In the genomic region with DNA sequence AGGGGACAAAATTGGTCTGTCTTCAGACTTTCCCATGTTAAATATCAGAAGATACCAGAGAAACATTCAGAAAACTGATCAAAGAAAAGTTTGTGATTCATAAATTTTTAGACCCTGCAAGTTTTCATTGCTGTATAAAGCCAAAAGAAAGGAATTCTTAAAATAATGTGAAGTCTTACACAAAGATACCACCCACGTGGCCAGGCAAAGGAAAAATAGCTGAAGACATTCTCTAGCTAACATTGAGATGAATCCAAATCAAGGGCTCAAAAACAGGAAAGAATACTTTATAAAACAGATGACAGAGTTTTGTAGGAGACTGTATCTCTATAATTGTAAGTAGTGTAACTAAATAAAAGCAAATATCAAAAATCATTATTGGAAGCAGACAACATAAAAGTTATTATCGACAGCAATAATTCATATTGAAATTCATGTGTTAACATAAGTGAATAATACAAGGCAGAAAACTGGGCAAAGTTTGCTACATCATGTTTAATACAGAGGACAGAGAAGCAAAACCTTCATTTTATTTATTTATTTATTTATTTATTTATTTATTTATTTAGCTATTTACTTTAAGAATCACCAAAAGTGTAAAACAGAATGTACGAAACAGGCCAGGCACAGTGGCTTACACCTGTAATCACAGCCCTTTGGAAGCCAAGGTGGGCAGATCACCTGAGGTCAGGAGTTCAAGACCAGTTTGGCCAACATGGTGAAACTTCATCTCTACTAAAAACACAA, we compare ENCODE assay signal across 19 cellular contexts.
DNase-seq lines count a peak whose midpoint lies in the region; ATAC-seq, FAIRE-seq and TF ChIP-seq lines count a peak whose summit lies in the region.
"Had no signal": no experiment of that assay in that cellular context is flagged by ENCODE, and none has a peak within 500 bp of the region (broad histone marks: within the 10 kb centered on the region; RNA-seq: fewer than 3 reads in every experiment).

No MANE protein-coding gene starts in this region.

- no peak for DNase-seq in A549 (ENCODE audit: low read depth in 1 of 2, low spot score in 1 of 2)
- DNase-seq in GM23248 = peak; percentile 55
- peak; percentile 31 for DNase-seq in astrocyte of the spinal cord (ENCODE audit: low read depth, low spot score)
- DNase-seq in fibroblast of peridontal ligament (ENCODE audit: extremely low read depth) = peak; percentile 36
- DNase-seq in activated CD4-positive, CD25-positive, alpha-beta regulatory T cell treated with anti-CD3 and anti-CD28 coated beads, Interleukin-2, amount 50 U/mL, for 72 hours = no peak
- DNase-seq in NCI-H1694 (lab: John Stamatoyannopoulos, UW) = no peak
- DNase-seq in NCI-H2171 treated with DMSO at 0.1 percent for 48 hours (lab: John Stamatoyannopoulos, UW) = no peak
- DNase-seq: Kasumi-1, NCI-H1694 treated with DMSO at 0.1 percent for 48 hours, NCI-H2081 treated with DMSO at 0.1 percent for 48 hours, NCI-H446, NCI-H526, Peyer's patch, SJCRH30 had no signal

- no peak for ATAC-seq in A549
- no peak for ATAC-seq in HG03378 (IDR thresholded peaks at IDR 0.05; ENCODE audit: unreplicated experiment)
- ATAC-seq: GM12878, HCT116 had no signal

- H3K9me2 ChIP-seq in GM23248 (ENCODE audit: insufficient read depth) = no peaks in the 10 kb centered on the region

- no peak for TF ChIP-seq POLR2A in A549 (IDR thresholded peaks at IDR 0.05; ENCODE audit: low read length)

- POLR2A ChIA-PET in A549 (lab: Yijun Ruan, JAX) = no interaction called here

- H3K4me1 ChIP-seq in A549 = no peaks in the 10 kb centered on the region
- peaks cover 24% of the 10 kb centered on the region for H3K4me1 ChIP-seq in GM23248 (ENCODE audit: insufficient read depth)
- H3K4me1 ChIP-seq: Peyer's patch, SJCRH30 had no signal

- 8% methylated on average over 3 of the region's 3 CpGs for WGBS in A549 (ENCODE audit: missing lambda C conversion rate)
- 35 to 37% methylated on average over 3 of the region's 3 CpGs for WGBS in GM23248 (ENCODE audit: low coverage in 1 of 2, low lambda C conversion rate in 2 of 2, missing lambda C conversion rate in 2 of 2), 2 experiments

- H3K4me3 ChIP-seq in A549 (no peak overlapping the region), GM23248 (no peak overlapping the region), astrocyte of the spinal cord (ENCODE audit: low read depth, low read length) (no peak overlapping the region)
- H3K4me3 ChIP-seq: GM12878, Peyer's patch, SJCRH30 had no signal

- peak overlapping the region; percentile 61 for H2AFZ ChIP-seq in GM23248

- H3K27ac ChIP-seq in A549 = no peak overlapping the region
- H3K27ac ChIP-seq in GM23248 = no peak overlapping the region; the same call in 1 of the 2 replicates
- H3K27ac ChIP-seq: 22Rv1, Peyer's patch, SJCRH30 had no signal

- H3K9ac ChIP-seq in GM23248 = no peak overlapping the region

- TF ChIP-seq RAD21 in A549 (conservative IDR thresholded peaks at IDR 0.05 in 1 of 2, IDR thresholded peaks at IDR 0.05 in 1 of 2) = no peak

- CTCF ChIA-PET in A549 (lab: Yijun Ruan, JAX) = no interaction called here

- H3K79me2 ChIP-seq in GM23248 (ENCODE audit: insufficient read depth) = no peaks in the 10 kb centered on the region

- TF ChIP-seq CTCF in A549 (IDR thresholded peaks at IDR 0.05) (no peak), astrocyte of the spinal cord (IDR thresholded peaks at IDR 0.05; ENCODE audit: low read depth, low read length) (no peak)

- H3K9me3 ChIP-seq in A549 = no peaks in the 10 kb centered on the region
- H3K9me3 ChIP-seq in GM23248 (ENCODE audit: low read depth) = no peaks in the 10 kb centered on the region
- H3K9me3 ChIP-seq: Peyer's patch, SJCRH30 had no signal

- in situ Hi-C loops in GM23248 (cut with MboI) (no loop called here), astrocyte of the spinal cord (cut with HindIII; ENCODE audit: low sequenced_read_pairs) (no loop called here)

- peaks cover 14% of the 10 kb centered on the region; the same call in 1 of the 2 replicates for H3F3A ChIP-seq in GM23248 (ENCODE audit: insufficient read depth)

- H3K4me2 ChIP-seq in A549 (no peak overlapping the region), GM23248 (ENCODE audit: unreplicated experiment) (peak overlapping the region; percentile 5)

- no peaks in the 10 kb centered on the region for H3K27me3 ChIP-seq in GM23248 (replicated peaks; ENCODE audit: insufficient read depth)
- H3K27me3 ChIP-seq: Peyer's patch, SJCRH30 had no signal

- no peak for TF ChIP-seq EP300 in A549 (IDR thresholded peaks at IDR 0.05)

- H4K20me1 ChIP-seq in GM23248 (ENCODE audit: insufficient read depth) = no peaks in the 10 kb centered on the region

- H3K36me3 ChIP-seq in GM23248 (ENCODE audit: low read depth) = no peaks in the 10 kb centered on the region
- H3K36me3 ChIP-seq: Peyer's patch, SJCRH30 had no signal

- FAIRE-seq in A549 (lab: Jason Lieb, UNC) = no peak
- FAIRE-seq: GM12878, H1 had no signal

TF ChIP-seq in A549, 52 proteins besides CTCF, POLR2A, EP300 and RAD21:
- TF ChIP-seq CHD4 (IDR thresholded peaks at IDR 0.05; ENCODE audit: borderline replicate concordance) (no peak), ZC3H11A (IDR thresholded peaks at IDR 0.05) (peak; percentile 64)
- TF ChIP-seq, protein P1, sequence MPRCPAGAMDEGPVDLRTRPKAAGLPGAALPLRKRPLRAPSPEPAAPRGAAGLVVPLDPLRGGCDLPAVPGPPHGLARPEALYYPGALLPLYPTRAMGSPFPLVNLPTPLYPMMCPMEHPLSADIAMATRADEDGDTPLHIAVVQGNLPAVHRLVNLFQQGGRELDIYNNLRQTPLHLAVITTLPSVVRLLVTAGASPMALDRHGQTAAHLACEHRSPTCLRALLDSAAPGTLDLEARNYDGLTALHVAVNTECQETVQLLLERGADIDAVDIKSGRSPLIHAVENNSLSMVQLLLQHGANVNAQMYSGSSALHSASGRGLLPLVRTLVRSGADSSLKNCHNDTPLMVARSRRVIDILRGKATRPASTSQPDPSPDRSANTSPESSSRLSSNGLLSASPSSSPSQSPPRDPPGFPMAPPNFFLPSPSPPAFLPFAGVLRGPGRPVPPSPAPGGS (IDR thresholded peaks at IDR 0.05) = no peak

Comparison
In these comparisons a context has a peak if more than half of its experiments do, and no peak if none do; other contexts are left out.
1. DNase-seq: peak in GM23248 (single experiment), astrocyte of the spinal cord (single experiment) and fibroblast of peridontal ligament (single experiment); none in A549 (0 of 2), activated CD4-positive, CD25-positive, alpha-beta regulatory T cell treated with anti-CD3 and anti-CD28 coated beads, Interleukin-2, amount 50 U/mL, for 72 hours (single experiment), NCI-H1694 (single experiment) and NCI-H2171 treated with DMSO at 0.1 percent for 48 hours (single experiment).